Comparison of ENCODE assay signal across 29 cellular contexts in the genomic region with DNA sequence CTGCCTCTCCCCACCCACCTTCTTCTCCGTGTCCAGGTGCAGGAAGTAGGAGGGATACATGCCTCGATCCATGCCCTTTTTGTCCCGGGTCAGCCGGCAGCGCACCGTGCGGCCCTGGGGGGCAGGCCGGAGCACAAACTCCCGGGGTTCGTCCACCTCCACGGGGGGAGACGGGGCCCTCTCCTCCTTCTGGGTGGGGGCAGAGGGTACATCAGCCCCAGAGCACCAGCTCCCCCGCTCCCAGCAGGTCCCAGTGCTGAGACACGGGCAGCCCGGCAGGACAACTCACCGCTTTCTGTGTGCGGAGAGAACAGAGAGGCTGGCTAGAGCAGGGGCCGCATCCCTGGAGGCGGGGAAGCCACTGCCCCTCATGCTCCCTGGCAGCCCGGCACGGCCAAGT. TPM values are rescaled to one million over a fixed set of nuclear protein-coding genes. Genes with fewer than 3 reads are reported as not detected.
DNase-seq lines count a peak whose midpoint lies in the region; ATAC-seq, FAIRE-seq and TF ChIP-seq lines count a peak whose summit lies in the region.
"Had no signal": no experiment of that assay in that cellular context is flagged by ENCODE, and none has a peak within 500 bp of the region (broad histone marks: within the 10 kb centered on the region; RNA-seq: fewer than 3 reads in every experiment).

No MANE protein-coding gene starts in this region.

- no peak for TF ChIP-seq CTCF in K562 (IDR thresholded peaks at IDR 0.05 in 2 of 3, conservative IDR thresholded peaks at IDR 0.05 in 1 of 3; ENCODE audit: insufficient read depth in 2 of 3, low read depth in 1 of 3, low read length in 3 of 3)

- TF ChIP-seq RAD21 in K562 (CRISPR knock-in tag; conservative IDR thresholded peaks at IDR 0.05 in 1 of 2, IDR thresholded peaks at IDR 0.05 in 1 of 2): no peak

- peaks cover 7% of the 10 kb centered on the region; the same call in 1 of the 2 replicates for H4K20me1 ChIP-seq in K562 (replicated peaks; ENCODE audit: control insufficient read depth, insufficient read depth, low read length)

- CTCF ChIA-PET in K562 (lab: Yijun Ruan, JAX; ENCODE audit: low intra/inter-chr PET ratio): interaction anchor here (0.6 kb wide), 2 partner anchors 60 to 918 kb away, joined by 3 to 4 read pairs; no protein-coding TSS in a partner anchor

- 12% methylated on average over 20 of the region's 21 CpGs for WGBS in K562 (ENCODE audit: insufficient coverage, low coverage, missing lambda C conversion rate)
- WGBS in aorta, 2 donors: 25 to 36% methylated on average over 21 of the region's 21 CpGs

- no peak for TF ChIP-seq EP300 in K562 (IDR thresholded peaks at IDR 0.05; ENCODE audit: low read length)

- no peak for FAIRE-seq in K562 (lab: Jason Lieb, UNC)

- no peak for TF ChIP-seq POLR2A in K562 (conservative IDR thresholded peaks at IDR 0.05)

- H3K36me3 ChIP-seq in H7 (replicated peaks; ENCODE audit: control insufficient read depth, insufficient read depth, low read length): no peaks in the 10 kb centered on the region
- H3K36me3 ChIP-seq in K562 (ENCODE audit: control insufficient read depth, insufficient read depth, low read length): no peaks in the 10 kb centered on the region
- no peaks in the 10 kb centered on the region for H3K36me3 ChIP-seq in aorta (ENCODE audit: control insufficient read depth in 1 of 2, insufficient read depth in 2 of 2, low read length in 1 of 2)
- H3K36me3 ChIP-seq: colonic mucosa, sigmoid colon had no signal

- H3K9me1 ChIP-seq in K562 (ENCODE audit: control insufficient read depth, insufficient read depth, low read length): no peaks in the 10 kb centered on the region

- H2AFZ ChIP-seq in K562 (ENCODE audit: low read depth, low read length): no peak overlapping the region

- H3K27me3 ChIP-seq in H7 (ENCODE audit: control insufficient read depth, insufficient read depth, low read length) (peaks cover 2% of the 10 kb centered on the region; the same call in 1 of the 2 replicates), K562 (ENCODE audit: control insufficient read depth in 2 of 2, insufficient read depth in 2 of 2, low read length in 2 of 2) (peaks cover 43 to 63% of the 10 kb centered on the region in 2 experiments), aorta (ENCODE audit: control insufficient read depth in 1 of 2, insufficient read depth in 2 of 2, low read length in 1 of 2) (no peaks in the 10 kb centered on the region)

- intact Hi-C loops in K562 (cut with micrococcal nuclease): no loop called here
- intact Hi-C loops in aorta (cut with DNase I): no loop called here

- H3K4me3 ChIP-seq in H7 (ENCODE audit: insufficient read depth, low read depth, low read length) (no peak overlapping the region), K562 (no peak overlapping the region), aorta (ENCODE audit: low read length in 2 of 2) (no peak overlapping the region)
- H3K4me3 ChIP-seq: colonic mucosa, lung, sigmoid colon, SK-N-MC had no signal

- no peak overlapping the region for H3K4me2 ChIP-seq in K562 (ENCODE audit: insufficient read depth, low read length)

- POLR2A ChIA-PET in K562 (lab: Yijun Ruan, JAX): interaction anchor here (1.1 to 2.4 kb wide), 2 partner anchors 20 to 35 kb away, joined by 3 to 5 read pairs; no protein-coding TSS in a partner anchor

- H3K9me3 ChIP-seq in K562 (replicated peaks; ENCODE audit: control insufficient read depth, insufficient read depth, low read depth, low read length) (no peaks in the 10 kb centered on the region), aorta (ENCODE audit: control insufficient read depth, low read length) (no peaks in the 10 kb centered on the region)
- H3K9me3 ChIP-seq: colonic mucosa, sigmoid colon had no signal

- in situ Hi-C loops in K562 (cut with MboI): no loop called here

- H3K79me2 ChIP-seq in K562 (ENCODE audit: control insufficient read depth, insufficient read depth, low read length): no peaks in the 10 kb centered on the region

- ATAC-seq in K562 (no peak; the same call in 2 of the 3 replicates), GM18873 (IDR thresholded peaks at IDR 0.05; ENCODE audit: low FRiP score, unreplicated experiment) (no peak), aorta (ENCODE audit: low FRiP score) (no peak)

- H3K27ac ChIP-seq in K562 (ENCODE audit: extremely low read depth, low read depth, low read length): no peak overlapping the region
- H3K27ac ChIP-seq in aorta (ENCODE audit: low read depth in 1 of 2, low read length in 2 of 2): no peak overlapping the region
- H3K27ac ChIP-seq: colonic mucosa, sigmoid colon, SK-N-MC had no signal

- DNase-seq in H7 (peak; percentile 81), K562 (ENCODE audit: extremely low read depth in 1 of 4, low spot score in 3 of 4) (peak in 1 of 4 experiments; percentile 11), left kidney (ENCODE audit: low read depth, low spot score) (peak; percentile 34), NCI-H1105 (lab: John Stamatoyannopoulos, UW) (no peak), aorta (no peak)
- DNase-seq: activated CD4-positive, alpha-beta memory T cell treated with anti-CD3 and anti-CD28 coated beads, Interleukin-2, amount 10 ng/mL, durations not matched to agents 7 days and 5 days; activated CD4-positive, alpha-beta T cell treated with anti-CD3 and anti-CD28 coated beads for 1 hour; activated CD8-positive, alpha-beta memory T cell treated with anti-CD3 and anti-CD28 coated beads, Interleukin-2, amount 50 U/mL, for 48 hours; activated naive CD4-positive, alpha-beta T cell treated with anti-CD3 and anti-CD28 coated beads, Interleukin-2, amount 50 U/mL, for 16 hours; amygdala; colonic mucosa; DMS79 treated with DMSO at 0.1 percent for 48 hours; effector CD8-positive, alpha-beta T cell; erythroblast; head of caudate nucleus; MV-4-11; NCI-H446 treated with DMSO at 0.1 percent for 48 hours; NCI-H82; sigmoid colon; stimulated activated naive CD4-positive, alpha-beta T cell; T-helper 2 cell had no signal

- peak overlapping the region in 1 of 2 experiments; percentile 14; a peak in 2 of 4 replicates for H3K9ac ChIP-seq in K562 (ENCODE audit: insufficient read depth in 1 of 2, low read depth in 2 of 2, low read length in 2 of 2)

- no TSS peak for BruUV-seq in K562 (replicated peaks; lab: Mats Ljungman, UMichigan)

- peaks cover under 1 to 11% of the 10 kb centered on the region in 2 experiments; a peak in 3 of 5 replicates for H3K4me1 ChIP-seq in K562 (replicated peaks in 1 of 2; ENCODE audit: control insufficient read depth in 2 of 2, insufficient read depth in 2 of 2, low read length in 2 of 2)
- H3K4me1 ChIP-seq in aorta (ENCODE audit: control insufficient read depth in 1 of 2, insufficient read depth in 2 of 2, low read length in 2 of 2): no peaks in the 10 kb centered on the region
- H3K4me1 ChIP-seq: colonic mucosa had no signal

RNA-seq across cellular contexts. Expression of a gene that starts 6.7 kb away (rescaled TPM):
- 0.55 and 1.3 TPM in 2 replicates for total RNA-seq in H7 (2014; rRNA removed; shearing (Covaris generic))
- not detected in 2 replicates for total RNA-seq in K562 (2011; cell fraction: chromatin; rRNA removed; ENCODE audit: low replicate concordance)
- not detected in 2 replicates for total RNA-seq in K562 (2011; cell fraction: nucleolus; rRNA removed)
- not detected in 2 replicates for total RNA-seq in K562 (2011; cell fraction: nucleoplasm; rRNA removed)
- 0.16 TPM in 1 of 2 replicates, not detected in the other for total RNA-seq in K562 (2014; rRNA removed)
- not detected in 2 replicates for total RNA-seq in K562 (2014; rRNA removed; fragmentation: Illumina TruSeq; extraction: Trizol)
- not detected in 2 replicates for total RNA-seq in K562 (2015; rRNA removed; fragmentation: Illumina TruSeq; extraction: Trizol)
- total RNA-seq in K562 (2021): 0.09 TPM in 2 replicates
- 0.05 TPM in 1 of 2 replicates, not detected in the other for polyA plus RNA-seq in K562 (2011; rRNA removed)
- 0.07 TPM in 1 of 2 replicates, not detected in the other for polyA plus RNA-seq in K562 (2011; cell fraction: cytosol; rRNA removed)
- polyA plus RNA-seq in K562 (2011; cell fraction: nucleus; rRNA removed): 0.06 and 0.09 TPM in 2 replicates
- 0.06 and 0.17 TPM in 2 replicates for polyA plus RNA-seq in K562 (2012)
- polyA plus RNA-seq in K562 (2014; fragmentation: Illumina TruSeq; extraction: Trizol): 0.10 TPM in 1 of 2 replicates, not detected in the other
- polyA plus RNA-seq in K562 (2014; fragmentation: Nextera tagmentation; extraction: Ambion mirVana): under 1 TPM in 1 of 2 experiments, not detected in 1; 0.06 TPM
- polyA plus RNA-seq in K562 (2014; rRNA removed): 0.17 TPM in 1 of 2 replicates, not detected in the other
- not detected in 2 replicates for polyA minus RNA-seq in K562 (2011; rRNA and poly(A)+ RNA removed)
- not detected in 2 replicates for polyA minus RNA-seq in K562 (2011; cell fraction: cytosol; rRNA and poly(A)+ RNA removed)
- polyA minus RNA-seq in K562 (2011; cell fraction: nucleus; rRNA and poly(A)+ RNA removed): 0.11 TPM in 1 of 2 replicates, not detected in the other
- not detected for total RNA-seq in aorta
- 1 to 10 TPM in 1 of 2 donors, not detected in 1; 3.3 TPM for polyA plus RNA-seq in aorta
- total RNA-seq: activated CD4-positive, alpha-beta memory T cell treated with anti-CD3 and anti-CD28 coated beads, Interleukin-2, amount 10 ng/mL, durations not matched to agents 7 days and 5 days; colonic mucosa; fibroblast of villous mesenchyme; HT1080; OCI-LY7; posterior vena cava; sigmoid colon had no signal
- polyA plus RNA-seq: BJ, sigmoid colon had no signal

RNA-seq across cellular contexts. Expression of a gene that starts 9.1 kb away (rescaled TPM):
- total RNA-seq in H7 (2014; rRNA removed; shearing (Covaris generic)): 17.6 and 18.0 TPM in 2 replicates
- 5.1 and 14.6 TPM in 2 replicates for total RNA-seq in K562 (2011; cell fraction: chromatin; rRNA removed; ENCODE audit: low replicate concordance)
- 7.1 and 9.2 TPM in 2 replicates for total RNA-seq in K562 (2011; cell fraction: nucleolus; rRNA removed)
- 7.1 and 8.4 TPM in 2 replicates for total RNA-seq in K562 (2011; cell fraction: nucleoplasm; rRNA removed)
- 4.9 and 5.8 TPM in 2 replicates for total RNA-seq in K562 (2014; rRNA removed)
- 2.4 and 3.1 TPM in 2 replicates for total RNA-seq in K562 (2014; rRNA removed; fragmentation: Illumina TruSeq; extraction: Trizol)
- 3.0 and 3.3 TPM in 2 replicates for total RNA-seq in K562 (2015; rRNA removed; fragmentation: Illumina TruSeq; extraction: Trizol)
- 12.6 and 13.2 TPM in 2 replicates for total RNA-seq in K562 (2021)
- polyA plus RNA-seq in K562 (2011; rRNA removed): 3.3 and 7.0 TPM in 2 replicates
- polyA plus RNA-seq in K562 (2011; cell fraction: cytosol; rRNA removed): 5.2 and 5.3 TPM in 2 replicates
- polyA plus RNA-seq in K562 (2011; cell fraction: nucleus; rRNA removed): 13.9 and 18.4 TPM in 2 replicates
- polyA plus RNA-seq in K562 (2012): 7.7 and 10.0 TPM in 2 replicates
- polyA plus RNA-seq in K562 (2014; fragmentation: Illumina TruSeq; extraction: Trizol): 11.1 and 13.6 TPM in 2 replicates
- under 1 TPM; 0.63 to 0.92 TPM for polyA plus RNA-seq in K562 (2014; fragmentation: Nextera tagmentation; extraction: Ambion mirVana)
- polyA plus RNA-seq in K562 (2014; rRNA removed): 6.7 and 8.2 TPM in 2 replicates
- 1.9 TPM in 2 replicates for polyA minus RNA-seq in K562 (2011; rRNA and poly(A)+ RNA removed)
- polyA minus RNA-seq in K562 (2011; cell fraction: cytosol; rRNA and poly(A)+ RNA removed): 1.7 and 4.2 TPM in 2 replicates
- 2.4 and 3.2 TPM in 2 replicates for polyA minus RNA-seq in K562 (2011; cell fraction: nucleus; rRNA and poly(A)+ RNA removed)
- 10 to 100 TPM; 43.5 to 78.0 TPM for total RNA-seq in aorta
- polyA plus RNA-seq in aorta: 10 to 100 TPM; 16.7 to 54.2 TPM
- total RNA-seq: OCI-LY7 had no signal

RNA-seq across cellular contexts. Expression of a gene that starts 37.8 kb away (rescaled TPM):
- total RNA-seq in H7 (2014; rRNA removed; shearing (Covaris generic)): 2,080 and 2,249 TPM in 2 replicates
- total RNA-seq in K562 (2011; cell fraction: chromatin; rRNA removed; ENCODE audit: low replicate concordance): 362 and 601 TPM in 2 replicates
- total RNA-seq in K562 (2011; cell fraction: nucleolus; rRNA removed): 935 and 968 TPM in 2 replicates
- total RNA-seq in K562 (2011; cell fraction: nucleoplasm; rRNA removed): 800 and 1,320 TPM in 2 replicates
- 2,223 and 2,318 TPM in 2 replicates for total RNA-seq in K562 (2014; rRNA removed)
- total RNA-seq in K562 (2014; rRNA removed; fragmentation: Illumina TruSeq; extraction: Trizol): 1,978 and 2,020 TPM in 2 replicates
- 1,939 and 1,940 TPM in 2 replicates for total RNA-seq in K562 (2015; rRNA removed; fragmentation: Illumina TruSeq; extraction: Trizol)
- 1,856 and 1,978 TPM in 2 replicates for total RNA-seq in K562 (2021)
- 3,124 and 3,130 TPM in 2 replicates for polyA plus RNA-seq in K562 (2011; rRNA removed)
- polyA plus RNA-seq in K562 (2011; cell fraction: cytosol; rRNA removed): 2,866 and 3,308 TPM in 2 replicates
- polyA plus RNA-seq in K562 (2011; cell fraction: nucleus; rRNA removed): 2,021 and 2,231 TPM in 2 replicates
- polyA plus RNA-seq in K562 (2012): 2,102 and 3,298 TPM in 2 replicates
- polyA plus RNA-seq in K562 (2014; fragmentation: Illumina TruSeq; extraction: Trizol): 2,585 and 3,193 TPM in 2 replicates
- polyA plus RNA-seq in K562 (2014; fragmentation: Nextera tagmentation; extraction: Ambion mirVana): 1,000 to 10,000 TPM; 1,589 to 2,116 TPM
- 2,844 and 3,237 TPM in 2 replicates for polyA plus RNA-seq in K562 (2014; rRNA removed)
- 1,756 and 1,900 TPM in 2 replicates for polyA minus RNA-seq in K562 (2011; rRNA and poly(A)+ RNA removed)
- polyA minus RNA-seq in K562 (2011; cell fraction: cytosol; rRNA and poly(A)+ RNA removed): 874 and 913 TPM in 2 replicates
- polyA minus RNA-seq in K562 (2011; cell fraction: nucleus; rRNA and poly(A)+ RNA removed): 342 and 506 TPM in 2 replicates
- 100 to 1,000 TPM; 834 to 875 TPM for total RNA-seq in aorta
- polyA plus RNA-seq in aorta: 1,000 to 10,000 TPM; 2,062 to 2,391 TPM

RNA-seq across cellular contexts. Expression of a gene that starts 53.8 kb away (rescaled TPM):
- 18.7 and 22.8 TPM in 2 replicates for total RNA-seq in H7 (2014; rRNA removed; shearing (Covaris generic))
- total RNA-seq in K562 (2011; cell fraction: chromatin; rRNA removed; ENCODE audit: low replicate concordance): 16.1 and 26.5 TPM in 2 replicates
- total RNA-seq in K562 (2011; cell fraction: nucleolus; rRNA removed): 19.5 and 21.1 TPM in 2 replicates
- 16.1 and 16.4 TPM in 2 replicates for total RNA-seq in K562 (2011; cell fraction: nucleoplasm; rRNA removed)
- total RNA-seq in K562 (2014; rRNA removed) (26.7 and 30.2 TPM in 2 replicates), K562 (2014; rRNA removed; fragmentation: Illumina TruSeq; extraction: Trizol) (16.1 and 16.8 TPM in 2 replicates), K562 (2015; rRNA removed; fragmentation: Illumina TruSeq; extraction: Trizol) (14.5 and 14.8 TPM in 2 replicates), K562 (2021) (23.7 and 26.1 TPM in 2 replicates), aorta (1 to 10 TPM; 4.7 to 5.5 TPM)
- polyA plus RNA-seq in K562 (2011; rRNA removed) (17.0 and 20.4 TPM in 2 replicates), K562 (2014; fragmentation: Illumina TruSeq; extraction: Trizol) (17.3 and 18.3 TPM in 2 replicates), K562 (2014; fragmentation: Nextera tagmentation; extraction: Ambion mirVana) (1 to 10 TPM; 5.7 to 5.9 TPM), K562 (2014; rRNA removed) (17.2 and 20.4 TPM in 2 replicates), aorta (1 to 10 TPM; 1.3 to 4.4 TPM)
- 19.3 and 22.3 TPM in 2 replicates for polyA plus RNA-seq in K562 (2011; cell fraction: cytosol; rRNA removed)
- 18.2 and 22.0 TPM in 2 replicates for polyA plus RNA-seq in K562 (2011; cell fraction: nucleus; rRNA removed)
- 13.1 and 18.0 TPM in 2 replicates for polyA plus RNA-seq in K562 (2012)
- polyA minus RNA-seq in K562 (2011; rRNA and poly(A)+ RNA removed): 14.5 and 16.4 TPM in 2 replicates
- polyA minus RNA-seq in K562 (2011; cell fraction: cytosol; rRNA and poly(A)+ RNA removed): 12.4 and 15.0 TPM in 2 replicates
- 4.8 and 6.6 TPM in 2 replicates for polyA minus RNA-seq in K562 (2011; cell fraction: nucleus; rRNA and poly(A)+ RNA removed)

Comparison
In these comparisons a context has a peak if more than half of its experiments do, and no peak if none do; other contexts are left out.
1. DNase-seq: peak in H7 (single experiment) and left kidney (single experiment); none in NCI-H1105 (single experiment) and aorta (0 of 2).